Comparison of ENCODE assay signal across 2 cellular contexts in the genomic region with DNA sequence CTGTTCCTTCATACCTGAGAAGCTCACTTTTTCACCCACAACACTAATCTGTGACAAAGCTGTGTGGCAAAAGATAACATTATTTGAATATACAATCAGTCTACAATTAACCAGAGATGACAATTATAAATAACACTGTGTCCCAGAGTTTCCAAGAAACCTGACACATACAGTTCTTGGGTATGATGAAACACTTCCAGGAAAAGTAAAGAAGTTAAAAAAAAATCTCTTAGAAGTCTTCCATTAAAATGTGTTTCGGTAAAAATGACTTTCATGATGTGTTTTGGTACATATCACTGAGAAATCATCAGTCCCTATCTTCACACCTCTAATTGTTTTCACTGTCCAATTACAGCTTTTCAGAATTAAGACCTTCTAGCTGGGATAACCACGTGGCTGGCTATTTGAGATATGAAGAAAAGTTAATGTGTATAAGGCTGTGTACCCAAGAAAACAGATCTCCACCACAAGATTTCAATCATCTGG.
TF ChIP-seq lines count a peak whose summit lies in the region.

No MANE protein-coding gene starts in this region.

TF ChIP-seq in HepG2, 621 proteins besides CTCF, POLR2A, EP300 and RAD21:
- TF ChIP-seq PAWR (CRISPR knock-in tag; IDR thresholded peaks at IDR 0.05; ENCODE audit: borderline replicate concordance) (no peak), ZNF543 (CRISPR knock-in tag; IDR thresholded peaks at IDR 0.05) (no peak), ZNF562 (CRISPR knock-in tag; IDR thresholded peaks at IDR 0.05; ENCODE audit: borderline replicate concordance) (no peak), PCBP1 (IDR thresholded peaks at IDR 0.05; ENCODE audit: borderline replicate concordance, low read depth, low read length) (no peak), HNF4A (CRISPR knock-in tag; IDR thresholded peaks at IDR 0.05) (no peak), FIP1L1 (IDR thresholded peaks at IDR 0.05; ENCODE audit: borderline replicate concordance, insufficient read depth, low read depth, low read length) (no peak), HDAC2 (CRISPR knock-in tag; IDR thresholded peaks at IDR 0.05) (no peak), NPAS2 (CRISPR knock-in tag; IDR thresholded peaks at IDR 0.05; ENCODE audit: borderline replicate concordance) (no peak)
- TF ChIP-seq, protein P1, sequence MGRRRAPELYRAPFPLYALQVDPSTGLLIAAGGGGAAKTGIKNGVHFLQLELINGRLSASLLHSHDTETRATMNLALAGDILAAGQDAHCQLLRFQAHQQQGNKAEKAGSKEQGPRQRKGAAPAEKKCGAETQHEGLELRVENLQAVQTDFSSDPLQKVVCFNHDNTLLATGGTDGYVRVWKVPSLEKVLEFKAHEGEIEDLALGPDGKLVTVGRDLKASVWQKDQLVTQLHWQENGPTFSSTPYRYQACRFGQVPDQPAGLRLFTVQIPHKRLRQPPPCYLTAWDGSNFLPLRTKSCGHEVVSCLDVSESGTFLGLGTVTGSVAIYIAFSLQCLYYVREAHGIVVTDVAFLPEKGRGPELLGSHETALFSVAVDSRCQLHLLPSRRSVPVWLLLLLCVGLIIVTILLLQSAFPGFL (CRISPR knock-in tag; IDR thresholded peaks at IDR 0.05) = no peak
- TF ChIP-seq, protein P2, sequence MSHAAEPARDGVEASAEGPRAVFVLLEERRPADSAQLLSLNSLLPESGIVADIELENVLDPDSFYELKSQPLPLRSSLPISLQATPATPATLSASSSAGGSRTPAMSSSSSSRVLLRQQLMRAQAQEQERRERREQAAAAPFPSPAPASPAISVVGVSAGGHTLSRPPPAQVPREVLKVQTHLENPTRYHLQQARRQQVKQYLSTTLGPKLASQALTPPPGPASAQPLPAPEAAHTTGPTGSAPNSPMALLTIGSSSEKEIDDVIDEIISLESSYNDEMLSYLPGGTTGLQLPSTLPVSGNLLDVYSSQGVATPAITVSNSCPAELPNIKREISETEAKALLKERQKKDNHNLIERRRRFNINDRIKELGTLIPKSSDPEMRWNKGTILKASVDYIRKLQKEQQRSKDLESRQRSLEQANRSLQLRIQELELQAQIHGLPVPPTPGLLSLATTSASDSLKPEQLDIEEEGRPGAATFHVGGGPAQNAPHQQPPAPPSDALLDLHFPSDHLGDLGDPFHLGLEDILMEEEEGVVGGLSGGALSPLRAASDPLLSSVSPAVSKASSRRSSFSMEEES (CRISPR knock-in tag; IDR thresholded peaks at IDR 0.05) = no peak

TF ChIP-seq in K562, 482 proteins besides CTCF, POLR2A, EP300 and RAD21 (continues in another document):
- peak; percentile 67 for TF ChIP-seq ZEB2 (IDR thresholded peaks at IDR 0.05)
- TF ChIP-seq PML (IDR thresholded peaks at IDR 0.05; ENCODE audit: low read length) = 0 out of 2 replicates have a peak, but pooled peaks have one; percentile 8
- TF ChIP-seq SMARCA4 (IDR thresholded peaks at IDR 0.05) = peak; percentile 92
- TF ChIP-seq, protein P3, sequence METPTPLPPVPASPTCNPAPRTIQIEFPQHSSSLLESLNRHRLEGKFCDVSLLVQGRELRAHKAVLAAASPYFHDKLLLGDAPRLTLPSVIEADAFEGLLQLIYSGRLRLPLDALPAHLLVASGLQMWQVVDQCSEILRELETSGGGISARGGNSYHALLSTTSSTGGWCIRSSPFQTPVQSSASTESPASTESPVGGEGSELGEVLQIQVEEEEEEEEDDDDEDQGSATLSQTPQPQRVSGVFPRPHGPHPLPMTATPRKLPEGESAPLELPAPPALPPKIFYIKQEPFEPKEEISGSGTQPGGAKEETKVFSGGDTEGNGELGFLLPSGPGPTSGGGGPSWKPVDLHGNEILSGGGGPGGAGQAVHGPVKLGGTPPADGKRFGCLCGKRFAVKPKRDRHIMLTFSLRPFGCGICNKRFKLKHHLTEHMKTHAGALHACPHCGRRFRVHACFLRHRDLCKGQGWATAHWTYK (CRISPR knock-in tag; IDR thresholded peaks at IDR 0.05) = 0 out of 2 replicates have a peak, but pooled peaks have one; percentile 40
- TF ChIP-seq CTBP1 (IDR thresholded peaks at IDR 0.05; ENCODE audit: borderline replicate concordance) = peak; percentile 42; the same call in 1 of the 2 replicates
- TF ChIP-seq HDAC2 (IDR thresholded peaks at IDR 0.05) = peak; percentile 83; the same call in 1 of the 2 replicates
- TF ChIP-seq, protein P4, sequence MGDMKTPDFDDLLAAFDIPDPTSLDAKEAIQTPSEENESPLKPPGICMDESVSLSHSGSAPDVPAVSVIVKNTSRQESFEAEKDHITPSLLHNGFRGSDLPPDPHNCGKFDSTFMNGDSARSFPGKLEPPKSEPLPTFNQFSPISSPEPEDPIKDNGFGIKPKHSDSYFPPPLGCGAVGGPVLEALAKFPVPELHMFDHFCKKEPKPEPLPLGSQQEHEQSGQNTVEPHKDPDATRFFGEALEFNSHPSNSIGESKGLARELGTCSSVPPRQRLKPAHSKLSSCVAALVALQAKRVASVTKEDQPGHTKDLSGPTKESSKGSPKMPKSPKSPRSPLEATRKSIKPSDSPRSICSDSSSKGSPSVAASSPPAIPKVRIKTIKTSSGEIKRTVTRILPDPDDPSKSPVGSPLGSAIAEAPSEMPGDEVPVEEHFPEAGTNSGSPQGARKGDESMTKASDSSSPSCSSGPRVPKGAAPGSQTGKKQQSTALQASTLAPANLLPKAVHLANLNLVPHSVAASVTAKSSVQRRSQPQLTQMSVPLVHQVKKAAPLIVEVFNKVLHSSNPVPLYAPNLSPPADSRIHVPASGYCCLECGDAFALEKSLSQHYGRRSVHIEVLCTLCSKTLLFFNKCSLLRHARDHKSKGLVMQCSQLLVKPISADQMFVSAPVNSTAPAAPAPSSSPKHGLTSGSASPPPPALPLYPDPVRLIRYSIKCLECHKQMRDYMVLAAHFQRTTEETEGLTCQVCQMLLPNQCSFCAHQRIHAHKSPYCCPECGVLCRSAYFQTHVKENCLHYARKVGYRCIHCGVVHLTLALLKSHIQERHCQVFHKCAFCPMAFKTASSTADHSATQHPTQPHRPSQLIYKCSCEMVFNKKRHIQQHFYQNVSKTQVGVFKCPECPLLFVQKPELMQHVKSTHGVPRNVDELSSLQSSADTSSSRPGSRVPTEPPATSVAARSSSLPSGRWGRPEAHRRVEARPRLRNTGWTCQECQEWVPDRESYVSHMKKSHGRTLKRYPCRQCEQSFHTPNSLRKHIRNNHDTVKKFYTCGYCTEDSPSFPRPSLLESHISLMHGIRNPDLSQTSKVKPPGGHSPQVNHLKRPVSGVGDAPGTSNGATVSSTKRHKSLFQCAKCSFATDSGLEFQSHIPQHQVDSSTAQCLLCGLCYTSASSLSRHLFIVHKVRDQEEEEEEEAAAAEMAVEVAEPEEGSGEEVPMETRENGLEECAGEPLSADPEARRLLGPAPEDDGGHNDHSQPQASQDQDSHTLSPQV (IDR thresholded peaks at IDR 0.05) = peak; percentile 94
- TF ChIP-seq GABPA (tag; conservative IDR thresholded peaks at IDR 0.05; ENCODE audit: low read depth) = peak; percentile 52
- TF ChIP-seq SAP30 (IDR thresholded peaks at IDR 0.05; ENCODE audit: borderline replicate concordance, insufficient read depth, low read depth, low read length, poor library complexity, severe bottlenecking) = no peak
- TF ChIP-seq, protein P5, sequence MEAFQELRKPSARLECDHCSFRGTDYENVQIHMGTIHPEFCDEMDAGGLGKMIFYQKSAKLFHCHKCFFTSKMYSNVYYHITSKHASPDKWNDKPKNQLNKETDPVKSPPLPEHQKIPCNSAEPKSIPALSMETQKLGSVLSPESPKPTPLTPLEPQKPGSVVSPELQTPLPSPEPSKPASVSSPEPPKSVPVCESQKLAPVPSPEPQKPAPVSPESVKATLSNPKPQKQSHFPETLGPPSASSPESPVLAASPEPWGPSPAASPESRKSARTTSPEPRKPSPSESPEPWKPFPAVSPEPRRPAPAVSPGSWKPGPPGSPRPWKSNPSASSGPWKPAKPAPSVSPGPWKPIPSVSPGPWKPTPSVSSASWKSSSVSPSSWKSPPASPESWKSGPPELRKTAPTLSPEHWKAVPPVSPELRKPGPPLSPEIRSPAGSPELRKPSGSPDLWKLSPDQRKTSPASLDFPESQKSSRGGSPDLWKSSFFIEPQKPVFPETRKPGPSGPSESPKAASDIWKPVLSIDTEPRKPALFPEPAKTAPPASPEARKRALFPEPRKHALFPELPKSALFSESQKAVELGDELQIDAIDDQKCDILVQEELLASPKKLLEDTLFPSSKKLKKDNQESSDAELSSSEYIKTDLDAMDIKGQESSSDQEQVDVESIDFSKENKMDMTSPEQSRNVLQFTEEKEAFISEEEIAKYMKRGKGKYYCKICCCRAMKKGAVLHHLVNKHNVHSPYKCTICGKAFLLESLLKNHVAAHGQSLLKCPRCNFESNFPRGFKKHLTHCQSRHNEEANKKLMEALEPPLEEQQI (IDR thresholded peaks at IDR 0.05) = peak; percentile 38
- TF ChIP-seq KDM1A (IDR thresholded peaks at IDR 0.05) = peak; percentile 72 to 81
- TF ChIP-seq SOX6 (IDR thresholded peaks at IDR 0.05) = peak; percentile 98
- TF ChIP-seq, protein P6, sequence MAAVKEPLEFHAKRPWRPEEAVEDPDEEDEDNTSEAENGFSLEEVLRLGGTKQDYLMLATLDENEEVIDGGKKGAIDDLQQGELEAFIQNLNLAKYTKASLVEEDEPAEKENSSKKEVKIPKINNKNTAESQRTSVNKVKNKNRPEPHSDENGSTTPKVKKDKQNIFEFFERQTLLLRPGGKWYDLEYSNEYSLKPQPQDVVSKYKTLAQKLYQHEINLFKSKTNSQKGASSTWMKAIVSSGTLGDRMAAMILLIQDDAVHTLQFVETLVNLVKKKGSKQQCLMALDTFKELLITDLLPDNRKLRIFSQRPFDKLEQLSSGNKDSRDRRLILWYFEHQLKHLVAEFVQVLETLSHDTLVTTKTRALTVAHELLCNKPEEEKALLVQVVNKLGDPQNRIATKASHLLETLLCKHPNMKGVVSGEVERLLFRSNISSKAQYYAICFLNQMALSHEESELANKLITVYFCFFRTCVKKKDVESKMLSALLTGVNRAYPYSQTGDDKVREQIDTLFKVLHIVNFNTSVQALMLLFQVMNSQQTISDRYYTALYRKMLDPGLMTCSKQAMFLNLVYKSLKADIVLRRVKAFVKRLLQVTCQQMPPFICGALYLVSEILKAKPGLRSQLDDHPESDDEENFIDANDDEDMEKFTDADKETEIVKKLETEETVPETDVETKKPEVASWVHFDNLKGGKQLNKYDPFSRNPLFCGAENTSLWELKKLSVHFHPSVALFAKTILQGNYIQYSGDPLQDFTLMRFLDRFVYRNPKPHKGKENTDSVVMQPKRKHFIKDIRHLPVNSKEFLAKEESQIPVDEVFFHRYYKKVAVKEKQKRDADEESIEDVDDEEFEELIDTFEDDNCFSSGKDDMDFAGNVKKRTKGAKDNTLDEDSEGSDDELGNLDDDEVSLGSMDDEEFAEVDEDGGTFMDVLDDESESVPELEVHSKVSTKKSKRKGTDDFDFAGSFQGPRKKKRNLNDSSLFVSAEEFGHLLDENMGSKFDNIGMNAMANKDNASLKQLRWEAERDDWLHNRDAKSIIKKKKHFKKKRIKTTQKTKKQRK (IDR thresholded peaks at IDR 0.05; ENCODE audit: borderline replicate concordance, low read depth, low read length) = no peak
- peak in 1 of 2 experiments; percentile 46; a peak in 1 of 4 replicates for TF ChIP-seq ARNT (IDR thresholded peaks at IDR 0.05)
- TF ChIP-seq, protein P7, sequence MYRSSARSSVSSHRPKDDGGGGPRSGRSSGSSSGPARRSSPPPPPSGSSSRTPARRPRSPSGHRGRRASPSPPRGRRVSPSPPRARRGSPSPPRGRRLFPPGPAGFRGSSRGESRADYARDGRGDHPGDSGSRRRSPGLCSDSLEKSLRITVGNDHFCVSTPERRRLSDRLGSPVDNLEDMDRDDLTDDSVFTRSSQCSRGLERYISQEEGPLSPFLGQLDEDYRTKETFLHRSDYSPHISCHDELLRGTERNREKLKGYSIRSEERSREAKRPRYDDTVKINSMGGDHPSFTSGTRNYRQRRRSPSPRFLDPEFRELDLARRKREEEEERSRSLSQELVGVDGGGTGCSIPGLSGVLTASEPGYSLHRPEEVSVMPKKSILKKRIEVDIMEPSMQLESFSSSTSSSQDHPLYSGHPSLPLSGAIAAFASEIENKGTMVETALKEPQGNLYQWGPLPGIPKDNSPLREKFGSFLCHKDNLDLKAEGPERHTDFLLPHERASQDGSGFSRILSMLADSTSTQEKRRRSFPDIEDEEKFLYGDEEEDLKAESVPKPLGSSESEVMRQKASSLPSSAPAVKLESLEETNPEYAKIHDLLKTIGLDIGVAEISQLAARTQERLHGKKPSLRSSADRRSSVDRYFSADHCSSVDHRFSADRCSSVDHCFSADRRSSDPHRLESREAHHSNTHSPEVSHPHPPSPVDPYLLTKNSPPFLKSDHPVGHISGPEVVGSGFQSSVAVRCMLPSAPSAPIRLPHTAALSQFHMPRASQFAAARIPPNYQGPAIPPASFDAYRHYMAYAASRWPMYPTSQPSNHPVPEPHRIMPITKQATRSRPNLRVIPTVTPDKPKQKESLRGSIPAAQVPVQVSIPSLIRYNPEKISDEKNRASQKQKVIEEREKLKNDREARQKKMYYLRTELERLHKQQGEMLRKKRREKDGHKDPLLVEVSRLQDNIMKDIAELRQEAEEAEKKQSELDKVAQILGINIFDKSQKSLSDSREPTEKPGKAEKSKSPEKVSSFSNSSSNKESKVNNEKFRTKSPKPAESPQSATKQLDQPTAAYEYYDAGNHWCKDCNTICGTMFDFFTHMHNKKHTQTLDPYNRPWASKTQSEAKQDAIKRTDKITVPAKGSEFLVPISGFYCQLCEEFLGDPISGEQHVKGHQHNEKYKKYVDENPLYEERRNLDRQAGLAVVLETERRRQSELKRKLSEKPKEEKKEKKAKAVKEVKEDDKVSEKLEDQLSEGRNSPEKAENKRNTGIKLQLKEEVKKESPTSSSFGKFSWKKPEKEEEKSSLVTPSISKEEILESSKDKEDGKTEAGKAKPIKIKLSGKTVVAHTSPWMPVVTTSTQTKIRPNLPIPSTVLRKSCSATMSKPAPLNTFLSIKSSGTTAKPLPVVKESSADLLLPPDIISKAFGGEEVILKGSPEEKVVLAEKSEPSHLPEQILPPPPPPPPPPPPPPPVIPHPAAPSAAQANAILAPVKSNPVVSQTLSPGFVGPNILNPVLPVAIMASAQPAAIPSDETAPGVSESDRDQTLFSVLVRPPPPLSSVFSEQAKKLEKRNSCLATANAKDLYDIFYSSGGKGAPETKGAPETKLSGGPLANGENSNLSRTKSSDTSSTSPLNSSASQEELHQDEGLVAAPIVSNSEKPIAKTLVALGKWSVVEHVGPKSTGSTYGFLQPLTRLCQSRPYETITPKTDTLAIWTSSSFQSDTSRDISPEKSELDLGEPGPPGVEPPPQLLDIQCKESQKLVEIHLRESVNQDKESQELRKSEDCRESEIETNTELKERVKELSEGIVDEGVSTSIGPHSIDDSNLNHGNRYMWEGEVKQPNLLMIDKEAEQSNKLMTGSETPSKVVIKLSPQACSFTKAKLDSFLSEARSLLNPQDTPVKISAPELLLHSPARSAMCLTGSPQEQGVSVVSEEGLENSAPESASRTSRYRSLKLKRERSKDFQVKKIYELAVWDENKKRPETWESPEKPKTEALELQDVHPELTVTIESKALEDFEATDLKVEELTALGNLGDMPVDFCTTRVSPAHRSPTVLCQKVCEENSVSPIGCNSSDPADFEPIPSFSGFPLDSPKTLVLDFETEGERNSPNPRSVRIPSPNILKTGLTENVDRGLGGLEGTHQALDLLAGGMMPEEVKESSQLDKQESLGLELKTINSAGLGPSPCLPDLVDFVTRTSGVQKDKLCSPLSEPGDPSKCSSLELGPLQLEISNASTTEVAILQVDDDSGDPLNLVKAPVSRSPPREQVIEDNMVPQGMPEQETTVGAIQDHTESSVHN (IDR thresholded peaks at IDR 0.05; ENCODE audit: borderline replicate concordance in 1 of 2, low read depth in 1 of 2) = peak in 1 of 2 experiments; percentile 70; a peak in 2 of 4 replicates
- no peak for TF ChIP-seq NCOA2 (IDR thresholded peaks at IDR 0.05; ENCODE audit: partially characterized antibody in 2 of 2)
- TF ChIP-seq CBFB (CRISPR knock-in tag; IDR thresholded peaks at IDR 0.05) = no peak
- TF ChIP-seq YY1 (IDR thresholded peaks at IDR 0.05; ENCODE audit: borderline replicate concordance in 1 of 3, control insufficient read depth in 1 of 3, extremely low read depth in 1 of 3, insufficient read depth in 3 of 3, insufficient read length in 1 of 3, insufficient replicate concordance in 2 of 3, low read depth in 1 of 3, low read length in 2 of 3) = no peak
- peak; percentile 24 for TF ChIP-seq ZNF316 (IDR thresholded peaks at IDR 0.05)
- TF ChIP-seq CEBPG (CRISPR knock-in tag; IDR thresholded peaks at IDR 0.05) = no peak
- peak; percentile 93 to 96 for TF ChIP-seq CEBPG (tag; conservative IDR thresholded peaks at IDR 0.05 in 1 of 2, IDR thresholded peaks at IDR 0.05 in 1 of 2)
- TF ChIP-seq FOXJ2 (tag; IDR thresholded peaks at IDR 0.05) = peak; percentile 61; the same call in 1 of the 2 replicates
